26 cellular contexts compared by ENCODE assay signal in the genomic region with DNA sequence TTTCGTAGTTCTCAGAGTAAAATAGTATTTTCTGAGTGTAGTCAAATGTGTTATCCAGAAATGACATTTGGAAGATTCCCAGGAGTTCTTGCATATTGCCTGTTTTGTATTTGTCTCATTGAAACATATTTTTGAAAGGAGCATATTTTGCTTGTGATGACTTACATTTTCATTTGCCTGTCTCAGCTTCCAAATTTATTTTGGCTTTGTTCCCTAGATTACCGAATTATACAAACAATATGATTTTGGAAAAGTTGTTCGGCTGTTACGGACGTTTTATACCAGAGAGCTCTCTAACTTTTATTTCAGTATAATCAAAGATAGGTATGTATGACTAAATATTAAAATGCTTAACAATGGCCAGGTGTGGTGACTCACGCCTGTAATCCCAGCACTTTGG.
"Had no signal": no experiment of that assay in that cellular context is flagged by ENCODE, and none has a peak within 500 bp of the region (broad histone marks: within the 10 kb centered on the region; RNA-seq: fewer than 3 reads in every experiment).

No MANE protein-coding gene starts in this region.

- H3K4me1 ChIP-seq: SJSA1 had no signal

- H3K4me3 Mint-ChIP-seq: activated B cell treated with CpG ODN at 0.5 μM for 24 hours; activated CD4-positive, alpha-beta T cell treated with anti-CD3 and anti-CD28 coated beads, Interleukin-2, amount 10 ng/mL, durations not matched to agents 24 days and 14 days; activated CD8-positive, alpha-beta memory T cell treated with anti-CD3 and anti-CD28 coated beads, Interleukin-2, amount 10 ng/mL, durations not matched to agents 7 days and 5 days; activated naive CD4-positive, alpha-beta T cell treated with anti-CD3 and anti-CD28 coated beads, Interleukin-2, amount 10 ng/mL, durations not matched to agents 7 days and 5 days; activated naive CD8-positive, alpha-beta T cell treated with anti-CD3 and anti-CD28 coated beads for 36 hours; activated T-cell treated with anti-CD3 and anti-CD28 coated beads, Interleukin-2, amount 50 U/mL, for 4 hours; activated T-helper 17 cell treated with anti-CD3 and anti-CD28 coated beads, Interleukin-2, amount 50 U/mL, for 72 hours had no signal

- H3K27me3 ChIP-seq: SJSA1 had no signal

- H3K4me3 ChIP-seq: SJSA1 had no signal

- H3K9me3 ChIP-seq: SJSA1 had no signal

- H3K27ac ChIP-seq: SJSA1 had no signal

- H3K27ac Mint-ChIP-seq: activated B cell treated with CpG ODN at 0.5 μM for 24 hours; activated CD4-positive, alpha-beta T cell treated with anti-CD3 and anti-CD28 coated beads, Interleukin-2, amount 10 ng/mL, durations not matched to agents 24 days and 14 days; activated CD8-positive, alpha-beta memory T cell treated with anti-CD3 and anti-CD28 coated beads, Interleukin-2, amount 10 ng/mL, durations not matched to agents 7 days and 5 days; activated naive CD4-positive, alpha-beta T cell treated with anti-CD3 and anti-CD28 coated beads, Interleukin-2, amount 10 ng/mL, durations not matched to agents 7 days and 5 days; activated naive CD8-positive, alpha-beta T cell treated with anti-CD3 and anti-CD28 coated beads for 36 hours; activated T-helper 17 cell treated with anti-CD3 and anti-CD28 coated beads, Interleukin-2, amount 50 U/mL, for 72 hours had no signal

- ATAC-seq: activated CD8-positive, alpha-beta memory T cell treated with anti-CD3 and anti-CD28 coated beads, Interleukin-2, amount 10 ng/mL, durations not matched to agents 7 days and 5 days; activated T-cell treated with anti-CD3 and anti-CD28 coated beads, Interleukin-2, amount 50 U/mL, for 4 hours; activated T-helper 17 cell treated with anti-CD3 and anti-CD28 coated beads, Interleukin-2, amount 50 U/mL, for 72 hours; Panc1; SK-N-SH treated with all-trans-retinoic acid at 6 μM for 48 hours had no signal

- H3K27me3 Mint-ChIP-seq: activated B cell treated with CpG ODN at 0.5 μM for 24 hours; activated CD4-positive, alpha-beta T cell treated with anti-CD3 and anti-CD28 coated beads, Interleukin-2, amount 10 ng/mL, durations not matched to agents 24 days and 14 days; activated CD8-positive, alpha-beta memory T cell treated with anti-CD3 and anti-CD28 coated beads, Interleukin-2, amount 10 ng/mL, durations not matched to agents 7 days and 5 days; activated naive CD4-positive, alpha-beta T cell treated with anti-CD3 and anti-CD28 coated beads, Interleukin-2, amount 10 ng/mL, durations not matched to agents 7 days and 5 days; activated naive CD8-positive, alpha-beta T cell treated with anti-CD3 and anti-CD28 coated beads for 36 hours; activated T-helper 17 cell treated with anti-CD3 and anti-CD28 coated beads, Interleukin-2, amount 50 U/mL, for 72 hours had no signal

- DNase-seq: activated B cell treated with CpG ODN at 0.5 μM for 24 hours; activated CD4-positive, alpha-beta T cell treated with anti-CD3 and anti-CD28 coated beads for 1 hour; activated CD4-positive, alpha-beta T cell treated with anti-CD3 and anti-CD28 coated beads, Interleukin-2, amount 10 ng/mL, durations not matched to agents 24 days and 14 days; activated CD4-positive, alpha-beta T cell treated with anti-CD3 and anti-CD28 coated beads, Interleukin-2, amount 50 U/mL, for 48 hours; activated CD8-positive, alpha-beta memory T cell treated with anti-CD3 and anti-CD28 coated beads, Interleukin-2, amount 10 ng/mL, durations not matched to agents 7 days and 5 days; activated gamma-delta T cell treated with Interleukin-2 at 50 U/mL for 16 hours; activated naive CD4-positive, alpha-beta T cell treated with anti-CD3 and anti-CD28 coated beads, Interleukin-2, amount 10 ng/mL, durations not matched to agents 7 days and 5 days; activated naive CD8-positive, alpha-beta T cell treated with anti-CD3 and anti-CD28 coated beads for 36 hours; activated T-cell treated with anti-CD3 and anti-CD28 coated beads, Interleukin-2, amount 50 U/mL, for 4 hours; IMR-90; Kasumi-1; KBM-7; NCI-H1930; NCI-H2171; NCI-H226; NCI-H526; NCI-H774; NK-92 treated with Interleukin-12 subunit alpha and Interleukin-12 subunit beta, amount 100 ng/mL, for 24 hours; OCI-M1; RPMI8226; SHP77; SW 1271 had no signal
